Comparison of ENCODE assay signal across 12 cellular contexts in the genomic region with DNA sequence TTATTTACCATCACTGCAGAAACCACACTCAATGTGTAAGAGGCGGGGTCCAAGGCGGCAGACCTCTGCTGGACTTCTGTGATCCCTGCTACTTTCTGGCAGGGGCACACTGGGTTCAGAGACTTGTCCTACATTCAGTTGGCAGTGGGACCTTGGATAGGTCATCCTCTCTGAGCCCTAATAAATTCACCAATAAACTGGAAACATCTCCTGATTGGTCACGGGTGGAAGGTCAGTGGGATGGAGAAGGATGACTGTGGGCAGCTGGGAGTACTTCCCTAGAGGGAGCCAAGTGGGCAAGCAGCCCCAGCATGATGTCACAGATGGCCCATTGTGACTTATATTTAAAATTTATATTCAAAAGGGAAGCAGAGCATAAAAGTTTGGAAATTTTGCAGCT. TPM values are rescaled to one million over a fixed set of nuclear protein-coding genes. Genes with fewer than 3 reads are reported as not detected.
DNase-seq lines count a peak whose midpoint lies in the region; TF ChIP-seq lines count a peak whose summit lies in the region.
"Had no signal": no experiment of that assay in that cellular context is flagged by ENCODE, and none has a peak within 500 bp of the region (broad histone marks: within the 10 kb centered on the region; RNA-seq: fewer than 3 reads in every experiment).

No MANE protein-coding gene starts in this region.

- no peaks in the 10 kb centered on the region for H3K9me3 ChIP-seq in HEK293 (ENCODE audit: control insufficient read depth, insufficient read depth, low read depth, low read length)
- no peaks in the 10 kb centered on the region for H3K9me3 ChIP-seq in iPS-18a (ENCODE audit: control insufficient read depth, low read depth, low read length)
- H3K9me3 ChIP-seq in spleen: no peaks in the 10 kb centered on the region
- H3K9me3 ChIP-seq: Caco-2, heart left ventricle had no signal

- H3K4me3 ChIP-seq in HEK293 (ENCODE audit: low read depth, low read length) (no peak overlapping the region), iPS-18a (ENCODE audit: low read length) (peak overlapping the region; percentile 40), spleen (no peak overlapping the region)
- H3K4me3 ChIP-seq: heart left ventricle had no signal

- H3K9ac ChIP-seq in iPS-18a (ENCODE audit: low read length): peak overlapping the region; percentile 24

- CTCF ChIA-PET in HEK293 (lab: Yijun Ruan, JAX): interaction anchor here (2.2 kb wide), 1 partner anchor 13 kb away, joined by 13 read pairs; no protein-coding TSS in a partner anchor

- POLR2A ChIA-PET in HEK293 (lab: Yijun Ruan, JAX): no interaction called here

- TF ChIP-seq CTCF in HEK293 (tag by site-specific recombination; IDR thresholded peaks at IDR 0.05) (no peak), spleen (IDR thresholded peaks at IDR 0.05 in 8 of 11, conservative IDR thresholded peaks at IDR 0.05 in 3 of 11) (no peak)

- H3K36me3 ChIP-seq in HEK293 (ENCODE audit: control insufficient read depth in 2 of 2, insufficient read depth in 1 of 2, low read length in 2 of 2): no peaks in the 10 kb centered on the region
- no peaks in the 10 kb centered on the region for H3K36me3 ChIP-seq in iPS-18a (ENCODE audit: control insufficient read depth, low read depth, low read length)
- no peaks in the 10 kb centered on the region for H3K36me3 ChIP-seq in spleen
- H3K36me3 ChIP-seq: heart left ventricle had no signal

- WGBS in spleen, 5 donors: 76 to 92% (median 87%) methylated on average over 3 of the region's 3 CpGs

- H3K4me1 ChIP-seq in HEK293 (ENCODE audit: control insufficient read depth, insufficient read depth, low read length): no peaks in the 10 kb centered on the region
- peaks cover 70% of the 10 kb centered on the region for H3K4me1 ChIP-seq in iPS-18a (ENCODE audit: control insufficient read depth, low read depth, low read length)
- peaks cover 18 to 53% (median 45%) of the 10 kb centered on the region in 6 donors for H3K4me1 ChIP-seq in spleen
- H3K4me1 ChIP-seq: Caco-2 had no signal

- TF ChIP-seq POLR2A in spleen (IDR thresholded peaks at IDR 0.05): no peak

- intact Hi-C loops in spleen (cut with DNase I; ENCODE audit: low total_unique reads): no loop called here

- H3K27ac ChIP-seq in HEK293 (ENCODE audit: extremely low read depth, low read depth, low read length): no peak overlapping the region
- peak overlapping the region; percentile 36 for H3K27ac ChIP-seq in iPS-18a (ENCODE audit: low read length)
- H3K27ac ChIP-seq in spleen: peak overlapping the region in 5 of 8 donors; percentile 36 to 67 (median 39)

- DNase-seq in amygdala (lab: John Stamatoyannopoulos, UW) (peak in 29 of 56 donors; percentile 10 to 78 (median 47)), spleen (peak; percentile 62), NK-92 (lab: John Stamatoyannopoulos, UW; ENCODE audit: unreplicated experiment) (no peak), NCI-H510A (lab: John Stamatoyannopoulos, UW) (no peak), GM19238 (ENCODE audit: insufficient read length, low spot score) (no peak)
- DNase-seq: activated T-cell treated with anti-CD3 and anti-CD28 coated beads for 4 hours; Caco-2; effector CD8-positive, alpha-beta T cell; heart left ventricle; SIG-M5 had no signal

- H3K27me3 ChIP-seq in iPS-18a (ENCODE audit: control insufficient read depth, insufficient read depth, low read length) (no peaks in the 10 kb centered on the region), spleen (replicated peaks in 1 of 7) (no peaks in the 10 kb centered on the region)
- H3K27me3 ChIP-seq: heart left ventricle had no signal

TF ChIP-seq in HEK293, 187 proteins besides CTCF, POLR2A, EP300 and RAD21:
- TF ChIP-seq ZBTB17 (tag by site-specific recombination; IDR thresholded peaks at IDR 0.05) (peak; percentile 40; the same call in 1 of the 2 replicates), EGR2 (tag by site-specific recombination; IDR thresholded peaks at IDR 0.05; ENCODE audit: low read depth) (peak; percentile 40; the same call in 1 of the 2 replicates), ZFP41 (tag by site-specific recombination; IDR thresholded peaks at IDR 0.05; ENCODE audit: borderline replicate concordance) (no peak)

RNA-seq across cellular contexts. Expression of gene RNF112, which starts 49.7 kb away (rescaled TPM):
- 1 to 10 TPM; 2.3 to 7.6 (median 2.7) TPM for total RNA-seq in spleen
- polyA plus RNA-seq in spleen: 1 to 10 TPM; 1.3 to 5.9 (median 2.2) TPM
- total RNA-seq: Caco-2 had no signal

Comparison
In these comparisons a context has a peak if more than half of its experiments do, and no peak if none do; other contexts are left out.
1. DNase-seq: peak in amygdala (29 of 56) and spleen (single experiment); none in NK-92 (single experiment), NCI-H510A (single experiment) and GM19238 (single experiment).